ENCODE assay signal across 1 cellular context in the genomic region with DNA sequence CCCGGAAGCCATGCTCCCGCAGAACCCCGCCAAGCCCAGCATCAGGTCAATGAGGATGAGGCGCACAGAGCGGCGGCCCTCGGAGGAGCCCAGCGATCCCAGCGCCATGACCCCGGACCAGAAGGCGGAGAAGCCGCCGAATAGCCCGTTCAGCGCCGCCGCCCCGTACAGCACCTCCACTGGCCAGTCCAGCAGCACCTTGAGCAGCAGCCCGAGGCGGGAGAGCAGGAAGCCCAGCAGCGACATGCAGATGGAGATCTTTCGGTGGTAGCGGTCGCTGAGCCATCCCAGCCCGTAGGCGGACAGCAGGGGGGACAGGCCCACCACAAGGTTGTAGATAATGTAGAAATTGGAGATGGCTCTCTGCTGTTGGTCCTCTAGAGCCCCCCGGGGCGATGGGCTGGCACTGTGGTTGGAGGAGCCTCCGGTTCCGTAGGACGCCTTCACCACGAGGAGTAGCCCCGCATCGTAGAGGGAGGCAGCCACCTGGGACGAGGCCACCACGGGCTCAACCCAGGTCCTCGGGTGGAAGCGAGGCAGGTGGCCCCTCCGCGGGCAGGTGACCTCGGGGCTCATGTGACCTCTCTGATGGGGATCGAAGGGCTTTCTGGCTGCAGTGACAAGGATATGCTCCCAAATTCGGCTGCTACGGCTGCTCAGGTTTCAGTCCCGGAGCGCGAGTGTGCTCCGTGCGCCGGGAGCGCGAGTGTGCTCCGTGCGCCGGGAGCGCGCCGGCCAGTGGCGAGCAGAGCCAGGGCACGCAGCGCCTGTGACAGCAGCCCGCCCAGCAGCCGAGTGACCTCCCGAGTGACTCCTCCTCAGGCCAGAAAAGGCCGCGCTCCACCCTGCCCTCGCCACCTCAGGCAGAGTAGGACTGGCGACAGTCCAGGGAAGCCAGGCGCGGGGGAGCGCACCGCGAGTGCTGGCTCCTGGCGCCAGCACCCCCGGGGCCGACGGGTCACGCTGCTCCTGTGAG.
A peak's percentile ranks its signal among the peaks of the same experiment; 100 is the strongest.
TF ChIP-seq lines count a peak whose summit lies in the region.

A gene with protein sequence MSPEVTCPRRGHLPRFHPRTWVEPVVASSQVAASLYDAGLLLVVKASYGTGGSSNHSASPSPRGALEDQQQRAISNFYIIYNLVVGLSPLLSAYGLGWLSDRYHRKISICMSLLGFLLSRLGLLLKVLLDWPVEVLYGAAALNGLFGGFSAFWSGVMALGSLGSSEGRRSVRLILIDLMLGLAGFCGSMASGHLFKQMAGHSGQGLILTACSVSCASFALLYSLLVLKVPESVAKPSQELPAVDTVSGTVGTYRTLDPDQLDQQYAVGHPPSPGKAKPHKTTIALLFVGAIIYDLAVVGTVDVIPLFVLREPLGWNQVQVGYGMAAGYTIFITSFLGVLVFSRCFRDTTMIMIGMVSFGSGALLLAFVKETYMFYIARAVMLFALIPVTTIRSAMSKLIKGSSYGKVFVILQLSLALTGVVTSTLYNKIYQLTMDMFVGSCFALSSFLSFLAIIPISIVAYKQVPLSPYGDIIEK (minus strand): TSS at position 771 of the 976 bp plus-strand sequence. CDS start 195 bp downstream, at position 576.

TF ChIP-seq in H1, 55 proteins besides CTCF, POLR2A, EP300 and RAD21:
- TF ChIP-seq, protein P1, sequence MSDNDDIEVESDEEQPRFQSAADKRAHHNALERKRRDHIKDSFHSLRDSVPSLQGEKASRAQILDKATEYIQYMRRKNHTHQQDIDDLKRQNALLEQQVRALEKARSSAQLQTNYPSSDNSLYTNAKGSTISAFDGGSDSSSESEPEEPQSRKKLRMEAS (IDR thresholded peaks at IDR 0.05), result peak; percentile 77
- TF ChIP-seq GTF2F1 (IDR thresholded peaks at IDR 0.05; ENCODE audit: borderline replicate concordance, low read depth, low read length), result no peak
- TF ChIP-seq SUZ12 (IDR thresholded peaks at IDR 0.05; ENCODE audit: low read length), result peak; percentile 67
- peak; percentile 74 for TF ChIP-seq EZH2 (IDR thresholded peaks at IDR 0.05; ENCODE audit: low read depth, low read length, severe bottlenecking)
- TF ChIP-seq BACH1 (IDR thresholded peaks at IDR 0.05; ENCODE audit: low read length), result 0 out of 2 replicates have a peak, but pooled peaks have one; percentile 25
- peak; percentile 28 for TF ChIP-seq ASH2L (IDR thresholded peaks at IDR 0.05; ENCODE audit: low read length)
- TF ChIP-seq NRF1 (IDR thresholded peaks at IDR 0.05; ENCODE audit: low read depth, low read length), result no peak
- TF ChIP-seq RBBP5 (IDR thresholded peaks at IDR 0.05; ENCODE audit: borderline replicate concordance, low read depth, low read length), result no peak
- TF ChIP-seq, protein P2, sequence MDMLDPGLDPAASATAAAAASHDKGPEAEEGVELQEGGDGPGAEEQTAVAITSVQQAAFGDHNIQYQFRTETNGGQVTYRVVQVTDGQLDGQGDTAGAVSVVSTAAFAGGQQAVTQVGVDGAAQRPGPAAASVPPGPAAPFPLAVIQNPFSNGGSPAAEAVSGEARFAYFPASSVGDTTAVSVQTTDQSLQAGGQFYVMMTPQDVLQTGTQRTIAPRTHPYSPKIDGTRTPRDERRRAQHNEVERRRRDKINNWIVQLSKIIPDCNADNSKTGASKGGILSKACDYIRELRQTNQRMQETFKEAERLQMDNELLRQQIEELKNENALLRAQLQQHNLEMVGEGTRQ (IDR thresholded peaks at IDR 0.05; ENCODE audit: low read length), result peak; percentile 63
- TF ChIP-seq, protein P3, sequence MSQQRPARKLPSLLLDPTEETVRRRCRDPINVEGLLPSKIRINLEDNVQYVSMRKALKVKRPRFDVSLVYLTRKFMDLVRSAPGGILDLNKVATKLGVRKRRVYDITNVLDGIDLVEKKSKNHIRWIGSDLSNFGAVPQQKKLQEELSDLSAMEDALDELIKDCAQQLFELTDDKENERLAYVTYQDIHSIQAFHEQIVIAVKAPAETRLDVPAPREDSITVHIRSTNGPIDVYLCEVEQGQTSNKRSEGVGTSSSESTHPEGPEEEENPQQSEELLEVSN (IDR thresholded peaks at IDR 0.05), result peak; percentile 77; the same call in 1 of the 2 replicates
- no peak for TF ChIP-seq KDM5A (IDR thresholded peaks at IDR 0.05; ENCODE audit: low read length)
- TF ChIP-seq KDM4A (IDR thresholded peaks at IDR 0.05; ENCODE audit: low read depth, low read length, severe bottlenecking), result peak; percentile 92
- no peak for TF ChIP-seq TAF7 (optimal IDR thresholded peaks at IDR 0.05; ENCODE audit: borderline replicate concordance, low read depth, low read length)
- TF ChIP-seq, protein P4, sequence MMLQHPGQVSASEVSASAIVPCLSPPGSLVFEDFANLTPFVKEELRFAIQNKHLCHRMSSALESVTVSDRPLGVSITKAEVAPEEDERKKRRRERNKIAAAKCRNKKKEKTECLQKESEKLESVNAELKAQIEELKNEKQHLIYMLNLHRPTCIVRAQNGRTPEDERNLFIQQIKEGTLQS (IDR thresholded peaks at IDR 0.05; ENCODE audit: insufficient read depth, low read depth, low read length), result 0 out of 2 replicates have a peak, but pooled peaks have one; percentile 39
- no peak for TF ChIP-seq HDAC2 (IDR thresholded peaks at IDR 0.05; ENCODE audit: borderline replicate concordance in 1 of 2, low read depth in 2 of 2, low read length in 2 of 2)
